ENCODE assay signal across 1 cellular context in the genomic region with DNA sequence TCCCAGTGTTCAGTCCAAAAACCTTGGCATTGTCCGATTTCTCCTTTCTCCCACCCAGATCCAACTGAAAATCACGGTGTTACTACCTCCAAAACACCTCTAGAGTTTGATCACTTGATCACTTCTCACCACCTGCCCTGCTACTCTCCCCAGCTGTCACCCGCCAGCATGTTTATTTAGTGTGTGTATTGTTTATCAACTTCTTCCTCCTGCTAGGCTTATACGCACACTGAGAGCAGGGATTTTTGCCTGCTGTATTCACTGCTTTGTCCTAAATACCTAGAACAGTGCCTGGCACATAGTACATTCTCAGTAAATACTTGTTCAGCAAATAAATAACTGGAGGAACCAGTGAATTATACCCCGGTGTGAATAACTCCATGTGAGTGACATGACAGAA.
TF ChIP-seq lines count a peak whose summit lies in the region.

No MANE protein-coding gene starts in this region.

TF ChIP-seq in HEK293, 187 proteins besides CTCF, POLR2A, EP300 and RAD21:
- TF ChIP-seq ZNF664 (tag by site-specific recombination; IDR thresholded peaks at IDR 0.05) (peak; percentile 46), ZNF473 (tag by site-specific recombination; IDR thresholded peaks at IDR 0.05) (no peak)
